In genomic region chr16:57299719-57300386, GRCh38 we compare ENCODE assay signal across 1 cellular context.
TF ChIP-seq lines count a peak whose summit lies in the region.

No MANE protein-coding gene starts in this region.

TF ChIP-seq in HepG2, 621 proteins besides CTCF, POLR2A, EP300 and RAD21 (continued from another document and continues in another):
- no peak for TF ChIP-seq ZBTB34 (CRISPR knock-in tag; IDR thresholded peaks at IDR 0.05)
- TF ChIP-seq PITX1 (CRISPR knock-in tag; IDR thresholded peaks at IDR 0.05): no peak
- TF ChIP-seq DZIP1 (CRISPR knock-in tag; IDR thresholded peaks at IDR 0.05): no peak
- no peak for TF ChIP-seq KDM6A (CRISPR knock-in tag; IDR thresholded peaks at IDR 0.05; ENCODE audit: low read depth)
- TF ChIP-seq E2F1 (CRISPR knock-in tag; IDR thresholded peaks at IDR 0.05): no peak; the same call in 1 of the 2 replicates
- peak; percentile 71; the same call in 1 of the 2 replicates for TF ChIP-seq ESRRA (CRISPR knock-in tag; IDR thresholded peaks at IDR 0.05; ENCODE audit: low read depth)
- TF ChIP-seq TBL1XR1 (IDR thresholded peaks at IDR 0.05; ENCODE audit: borderline replicate concordance, low read length, partially characterized antibody): peak; percentile 84
- TF ChIP-seq ZNF441 (CRISPR knock-in tag; IDR thresholded peaks at IDR 0.05; ENCODE audit: borderline replicate concordance): no peak; the same call in 1 of the 2 replicates
- peak; percentile 82; the same call in 1 of the 2 replicates for TF ChIP-seq FOXC1 (CRISPR knock-in tag; IDR thresholded peaks at IDR 0.05; ENCODE audit: borderline replicate concordance)
- TF ChIP-seq NR1H2 (CRISPR knock-in tag; IDR thresholded peaks at IDR 0.05; ENCODE audit: borderline replicate concordance, low read depth): no peak
- peak; percentile 89 for TF ChIP-seq ETV5 (CRISPR knock-in tag; IDR thresholded peaks at IDR 0.05; ENCODE audit: borderline replicate concordance)
- peak; percentile 27; the same call in 1 of the 2 replicates for TF ChIP-seq TFDP1 (CRISPR knock-in tag; IDR thresholded peaks at IDR 0.05; ENCODE audit: borderline replicate concordance)
- peak; percentile 75 for TF ChIP-seq RXRB (CRISPR knock-in tag; IDR thresholded peaks at IDR 0.05; ENCODE audit: borderline replicate concordance)
- peak; percentile 79 for TF ChIP-seq PTBP1 (IDR thresholded peaks at IDR 0.05; ENCODE audit: low read depth, low read length, poor library complexity, severe bottlenecking)
- no peak for TF ChIP-seq ZNF496 (CRISPR knock-in tag; IDR thresholded peaks at IDR 0.05; ENCODE audit: insufficient replicate concordance)
- TF ChIP-seq ZNF333 (CRISPR knock-in tag; IDR thresholded peaks at IDR 0.05; ENCODE audit: borderline replicate concordance): no peak; the same call in 1 of the 2 replicates
- TF ChIP-seq SP4 (CRISPR knock-in tag; IDR thresholded peaks at IDR 0.05): 0 out of 2 replicates have a peak, but pooled peaks have one; percentile 51
- TF ChIP-seq ZNF670 (CRISPR knock-in tag; IDR thresholded peaks at IDR 0.05; ENCODE audit: borderline replicate concordance): peak; percentile 97
- TF ChIP-seq ZNF773 (CRISPR knock-in tag; IDR thresholded peaks at IDR 0.05; ENCODE audit: borderline replicate concordance): no peak
- peak; percentile 71 for TF ChIP-seq ARID5B (CRISPR knock-in tag; IDR thresholded peaks at IDR 0.05)
- no peak for TF ChIP-seq NONO (IDR thresholded peaks at IDR 0.05)
- no peak; the same call in 1 of the 2 replicates for TF ChIP-seq NONO (CRISPR knock-in tag; conservative IDR thresholded peaks at IDR 0.05)
- TF ChIP-seq KDM5B (CRISPR knock-in tag; IDR thresholded peaks at IDR 0.05; ENCODE audit: borderline replicate concordance): no peak
- TF ChIP-seq MTF1 (CRISPR knock-in tag; IDR thresholded peaks at IDR 0.05): 0 out of 2 replicates have a peak, but pooled peaks have one; percentile 54
- no peak for TF ChIP-seq SOX6 (IDR thresholded peaks at IDR 0.05)
- TF ChIP-seq SOX6 (CRISPR knock-in tag; IDR thresholded peaks at IDR 0.05): peak; percentile 72
- no peak for TF ChIP-seq PAF1 (CRISPR knock-in tag; IDR thresholded peaks at IDR 0.05)
- TF ChIP-seq TOPORS (CRISPR knock-in tag; IDR thresholded peaks at IDR 0.05): no peak
- no peak for TF ChIP-seq KAT2B (IDR thresholded peaks at IDR 0.05; ENCODE audit: borderline replicate concordance, low read depth, low read length)
- peak; percentile 74; the same call in 1 of the 2 replicates for TF ChIP-seq ZNF572 (CRISPR knock-in tag; IDR thresholded peaks at IDR 0.05)
- peak; percentile 11; the same call in 1 of the 2 replicates for TF ChIP-seq ZNF776 (CRISPR knock-in tag; IDR thresholded peaks at IDR 0.05)
- TF ChIP-seq SIX4 (CRISPR knock-in tag; IDR thresholded peaks at IDR 0.05): peak; percentile 75; the same call in 1 of the 2 replicates
- TF ChIP-seq HNF4G (IDR thresholded peaks at IDR 0.05; ENCODE audit: borderline replicate concordance, low read depth, low read length): peak; percentile 64; the same call in 1 of the 2 replicates
- TF ChIP-seq HNF4G (CRISPR knock-in tag; IDR thresholded peaks at IDR 0.05; ENCODE audit: borderline replicate concordance, low read depth): no peak; the same call in 1 of the 2 replicates
- 0 out of 2 replicates have a peak, but pooled peaks have one; percentile 68 for TF ChIP-seq ZNF230 (CRISPR knock-in tag; IDR thresholded peaks at IDR 0.05)
- peak; percentile 48; the same call in 1 of the 2 replicates for TF ChIP-seq ZNF337 (CRISPR knock-in tag; IDR thresholded peaks at IDR 0.05; ENCODE audit: borderline replicate concordance, low read depth)
- peak; percentile 76 for TF ChIP-seq PRDM10 (CRISPR knock-in tag; IDR thresholded peaks at IDR 0.05; ENCODE audit: low read depth)
- TF ChIP-seq BRD4 (CRISPR knock-in tag; IDR thresholded peaks at IDR 0.05): 0 out of 2 replicates have a peak, but pooled peaks have one; percentile 68
- peak; percentile 43; the same call in 1 of the 2 replicates for TF ChIP-seq MYPOP (CRISPR knock-in tag; IDR thresholded peaks at IDR 0.05)
- TF ChIP-seq ZNF652 (CRISPR knock-in tag; IDR thresholded peaks at IDR 0.05; ENCODE audit: borderline replicate concordance, low read depth): no peak; the same call in 1 of the 2 replicates
- TF ChIP-seq ZMYM3 (CRISPR knock-in tag; IDR thresholded peaks at IDR 0.05): peak; percentile 60; the same call in 1 of the 2 replicates
- peak; percentile 95 for TF ChIP-seq ZNF615 (CRISPR knock-in tag; IDR thresholded peaks at IDR 0.05; ENCODE audit: borderline replicate concordance)
- 0 out of 2 replicates have a peak, but pooled peaks have one; percentile 17 for TF ChIP-seq ZNF737 (CRISPR knock-in tag; IDR thresholded peaks at IDR 0.05; ENCODE audit: borderline replicate concordance)
- TF ChIP-seq MYC (CRISPR knock-in tag; IDR thresholded peaks at IDR 0.05; ENCODE audit: borderline replicate concordance): peak; percentile 66
- no peak for TF ChIP-seq SP1 (IDR thresholded peaks at IDR 0.05)
- TF ChIP-seq SP1 (CRISPR knock-in tag; IDR thresholded peaks at IDR 0.05): no peak
- TF ChIP-seq SIN3A (IDR thresholded peaks at IDR 0.05; ENCODE audit: borderline replicate concordance, low read depth, low read length): peak; percentile 90; the same call in 1 of the 2 replicates
- TF ChIP-seq CREM (IDR thresholded peaks at IDR 0.05): no peak; the same call in 1 of the 2 replicates
- no peak for TF ChIP-seq CREM (CRISPR knock-in tag; IDR thresholded peaks at IDR 0.05)
- peak; percentile 53; the same call in 1 of the 2 replicates for TF ChIP-seq ZBTB43 (CRISPR knock-in tag; conservative IDR thresholded peaks at IDR 0.05)
